Comparison of ENCODE assay signal across 8 cellular contexts in genomic region chr10:72260215-72260587, GRCh38. TPM values are rescaled to one million over a fixed set of nuclear protein-coding genes. Genes with fewer than 3 reads are reported as not detected.
DNase-seq lines count a peak whose midpoint lies in the region; ATAC-seq lines count a peak whose summit lies in the region.

No MANE protein-coding gene starts in this region.

- peak overlapping the region; percentile 97 for H3K27ac Mint-ChIP-seq in activated T-helper 2 cell treated with anti-CD3 and anti-CD28 coated beads, Interferon-gamma antibody, Interleukin-2, Interleukin-4, amounts not matched to agents 10 μg/mL and 5 μg/mL and 100 μg/mL, durations not matched to agents 14 hours and 24 hours and 36 hours
- H3K27ac Mint-ChIP-seq in immature natural killer cell, result peak overlapping the region; percentile 96 to 99 (median 97)
- H3K27ac Mint-ChIP-seq in stimulated activated naive CD8-positive, alpha-beta T cell treated with anti-CD3 and anti-CD28 coated beads, Interleukin-15, amount 100 ng/mL, for 72 hours, result peak overlapping the region; percentile 97 to 99

- H3K4me3 Mint-ChIP-seq in activated T-helper 2 cell treated with anti-CD3 and anti-CD28 coated beads, Interferon-gamma antibody, Interleukin-2, Interleukin-4, amounts not matched to agents 10 μg/mL and 5 μg/mL and 100 μg/mL, durations not matched to agents 14 hours and 24 hours and 36 hours (ENCODE audit: low read depth), result peak overlapping the region; percentile 75
- peak overlapping the region; percentile 77 to 86 (median 83) for H3K4me3 Mint-ChIP-seq in immature natural killer cell
- H3K4me3 Mint-ChIP-seq in stimulated activated naive CD8-positive, alpha-beta T cell treated with anti-CD3 and anti-CD28 coated beads, Interleukin-15, amount 100 ng/mL, for 72 hours, result peak overlapping the region; percentile 82 to 90

- peaks cover 53% of the 10 kb centered on the region for H3K4me1 Mint-ChIP-seq in activated T-helper 2 cell treated with anti-CD3 and anti-CD28 coated beads, Interferon-gamma antibody, Interleukin-2, Interleukin-4, amounts not matched to agents 10 μg/mL and 5 μg/mL and 100 μg/mL, durations not matched to agents 14 hours and 24 hours and 36 hours (ENCODE audit: low read depth)
- H3K4me1 Mint-ChIP-seq in immature natural killer cell, result peaks cover 60 to 66% of the 10 kb centered on the region in 2 donors
- H3K4me1 Mint-ChIP-seq in stimulated activated naive CD8-positive, alpha-beta T cell treated with anti-CD3 and anti-CD28 coated beads, Interleukin-15, amount 100 ng/mL, for 72 hours, result peaks cover 89% of the 10 kb centered on the region

- no peaks in the 10 kb centered on the region for H3K36me3 Mint-ChIP-seq in activated T-helper 2 cell treated with anti-CD3 and anti-CD28 coated beads, Interferon-gamma antibody, Interleukin-2, Interleukin-4, amounts not matched to agents 10 μg/mL and 5 μg/mL and 100 μg/mL, durations not matched to agents 14 hours and 24 hours and 36 hours (ENCODE audit: low read depth)
- H3K36me3 Mint-ChIP-seq in immature natural killer cell, result no peaks in the 10 kb centered on the region

- intact Hi-C loops in activated T-helper 2 cell treated with anti-CD3 and anti-CD28 coated beads, Interferon-gamma antibody, Interleukin-2, Interleukin-4, amounts not matched to agents 10 μg/mL and 5 μg/mL and 100 μg/mL, durations not matched to agents 14 hours and 24 hours and 36 hours (cut with micrococcal nuclease), result loop anchor here (2.0 kb wide), 1 partner anchor 15 kb away; no protein-coding TSS in a partner anchor

- no peak for DNase-seq in activated T-helper 2 cell treated with anti-CD3 and anti-CD28 coated beads, Interferon-gamma antibody, Interleukin-2, Interleukin-4, amounts not matched to agents 10 μg/mL and 5 μg/mL and 100 μg/mL, durations not matched to agents 14 hours and 24 hours and 36 hours (ENCODE audit: low spot score)
- DNase-seq in immature natural killer cell, result no peak
- no peak for DNase-seq in stimulated activated naive CD8-positive, alpha-beta T cell treated with anti-CD3 and anti-CD28 coated beads, Interleukin-15, amount 100 ng/mL, for 72 hours
- no peak for DNase-seq in CD1c-positive myeloid dendritic cell (ENCODE audit: extremely low spot score)
- no peak for DNase-seq in activated CD8-positive, alpha-beta memory T cell treated with anti-CD3 and anti-CD28 coated beads, Interleukin-2, amount 50 U/mL, for 4 hours
- DNase-seq in HuH-7 (ENCODE audit: low spot score), result no peak
- no peak for DNase-seq in activated effector memory CD4-positive, alpha-beta T cell treated with Interleukin-2 at 50 U/mL for 16 hours

- no peaks in the 10 kb centered on the region for H3K9me3 Mint-ChIP-seq in activated T-helper 2 cell treated with anti-CD3 and anti-CD28 coated beads, Interferon-gamma antibody, Interleukin-2, Interleukin-4, amounts not matched to agents 10 μg/mL and 5 μg/mL and 100 μg/mL, durations not matched to agents 14 hours and 24 hours and 36 hours
- no peaks in the 10 kb centered on the region for H3K9me3 Mint-ChIP-seq in immature natural killer cell
- H3K9me3 Mint-ChIP-seq in stimulated activated naive CD8-positive, alpha-beta T cell treated with anti-CD3 and anti-CD28 coated beads, Interleukin-15, amount 100 ng/mL, for 72 hours, result no peaks in the 10 kb centered on the region

- ATAC-seq in HG03025 (IDR thresholded peaks at IDR 0.05; ENCODE audit: low FRiP score, unreplicated experiment), result peak; percentile 6
- ATAC-seq in stimulated activated naive CD8-positive, alpha-beta T cell treated with anti-CD3 and anti-CD28 coated beads, Interleukin-15, amount 100 ng/mL, for 72 hours, result no peak

- no peaks in the 10 kb centered on the region for H3K27me3 Mint-ChIP-seq in activated T-helper 2 cell treated with anti-CD3 and anti-CD28 coated beads, Interferon-gamma antibody, Interleukin-2, Interleukin-4, amounts not matched to agents 10 μg/mL and 5 μg/mL and 100 μg/mL, durations not matched to agents 14 hours and 24 hours and 36 hours (ENCODE audit: low read depth)
- peaks cover 12 to 17% (median 17%) of the 10 kb centered on the region in 3 donors for H3K27me3 Mint-ChIP-seq in immature natural killer cell (ENCODE audit: low read depth in 3 of 3)
- H3K27me3 Mint-ChIP-seq in stimulated activated naive CD8-positive, alpha-beta T cell treated with anti-CD3 and anti-CD28 coated beads, Interleukin-15, amount 100 ng/mL, for 72 hours, result no peaks in the 10 kb centered on the region

RNA-seq across cellular contexts. Expression of gene DDIT4, which starts 13.5 kb away (rescaled TPM):
- total RNA-seq in activated T-helper 2 cell treated with anti-CD3 and anti-CD28 coated beads, Interferon-gamma antibody, Interleukin-2, Interleukin-4, amounts not matched to agents 10 μg/mL and 5 μg/mL and 100 μg/mL, durations not matched to agents 14 hours and 24 hours and 36 hours, result 543 and 569 TPM in 2 replicates
- polyA plus RNA-seq in immature natural killer cell, result 100 to 1,000 TPM; 437 to 876 (median 450) TPM

RNA-seq across cellular contexts. Expression of gene ASCC1, which starts 44.1 kb away (rescaled TPM):
- 46.2 and 49.6 TPM in 2 replicates for total RNA-seq in activated T-helper 2 cell treated with anti-CD3 and anti-CD28 coated beads, Interferon-gamma antibody, Interleukin-2, Interleukin-4, amounts not matched to agents 10 μg/mL and 5 μg/mL and 100 μg/mL, durations not matched to agents 14 hours and 24 hours and 36 hours
- polyA plus RNA-seq in immature natural killer cell, result 10 to 100 TPM; 36.9 to 57.6 (median 40.5) TPM

RNA-seq across cellular contexts. Expression of gene ANAPC16, which starts 44.4 kb away (rescaled TPM):
- 94.1 and 95.9 TPM in 2 replicates for total RNA-seq in activated T-helper 2 cell treated with anti-CD3 and anti-CD28 coated beads, Interferon-gamma antibody, Interleukin-2, Interleukin-4, amounts not matched to agents 10 μg/mL and 5 μg/mL and 100 μg/mL, durations not matched to agents 14 hours and 24 hours and 36 hours
- polyA plus RNA-seq in immature natural killer cell, result 100 to 1,000 TPM; 291 to 366 (median 328) TPM
